15 cellular contexts compared by ENCODE assay signal in the genomic region with DNA sequence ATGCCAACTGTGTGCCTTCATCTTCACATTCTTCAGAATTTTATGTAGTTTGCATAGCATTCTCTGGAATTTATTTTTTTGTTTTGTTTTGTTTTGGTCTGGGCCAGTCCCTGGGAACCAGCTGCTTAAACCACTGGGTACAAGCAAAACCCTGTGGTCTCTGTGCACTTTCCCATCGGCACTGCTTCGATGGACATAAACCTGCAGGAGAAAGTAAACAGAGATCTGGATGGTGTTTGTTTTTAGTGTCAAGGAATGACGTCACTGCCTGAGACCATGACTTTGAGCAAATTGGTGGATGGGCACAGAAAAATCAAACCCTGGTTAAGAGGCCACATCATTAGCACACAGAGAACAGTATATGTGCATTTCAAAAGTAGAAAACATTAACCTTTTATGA.
DNase-seq lines count a peak whose midpoint lies in the region; ATAC-seq and TF ChIP-seq lines count a peak whose summit lies in the region.
"Had no signal": no experiment of that assay in that cellular context is flagged by ENCODE, and none has a peak within 500 bp of the region (broad histone marks: within the 10 kb centered on the region; RNA-seq: fewer than 3 reads in every experiment).

No MANE protein-coding gene starts in this region.

- H3K18ac ChIP-seq in IMR-90 (ENCODE audit: low read depth, low read length) = no peak overlapping the region; the same call in 1 of the 2 replicates

- no peak overlapping the region for H4K5ac ChIP-seq in IMR-90 (ENCODE audit: low read depth, low read length)

- CTCF ChIA-PET in IMR-90 (lab: Yijun Ruan, JAX) = interaction anchor here (0.6 to 0.9 kb wide), 2 partner anchors 9 to 24 kb away, joined by 3 to 5 read pairs; no protein-coding TSS in a partner anchor

- H3K9me3 Mint-ChIP-seq in progenitor cell of endocrine pancreas (ENCODE audit: low read depth) = peaks cover 8% of the 10 kb centered on the region

- H4K91ac ChIP-seq in IMR-90 (ENCODE audit: insufficient read depth, low read depth, low read length) = no peak overlapping the region

- no peak overlapping the region for H3K4me3 ChIP-seq in AG10803 (ENCODE audit: low read length)
- H3K4me3 ChIP-seq in IMR-90 (ENCODE audit: insufficient read depth, low read depth, low read length) = no peak overlapping the region
- no peak overlapping the region for H3K4me3 ChIP-seq in astrocyte of the spinal cord (ENCODE audit: low read depth, low read length)
- H3K4me3 ChIP-seq: BLaER1, psoas muscle had no signal

- intact Hi-C loops in IMR-90 (cut with micrococcal nuclease) = no loop called here

- no peak overlapping the region for H2AK5ac ChIP-seq in IMR-90 (ENCODE audit: low read depth, low read length)

- peak overlapping the region in 1 of 2 experiments; percentile 41; a peak in 1 of 4 replicates for H4K8ac ChIP-seq in IMR-90 (ENCODE audit: low read depth in 2 of 2, low read length in 2 of 2)

- no peaks in the 10 kb centered on the region for H3K9me1 ChIP-seq in IMR-90 (ENCODE audit: insufficient read depth, low read length)

- H2BK5ac ChIP-seq in IMR-90 (ENCODE audit: low read depth, low read length, poor library complexity, severe bottlenecking) = peak overlapping the region; percentile 79

- no peak for TF ChIP-seq RAD21 in IMR-90 (IDR thresholded peaks at IDR 0.05; ENCODE audit: low read length)

- H3K4me1 ChIP-seq in IMR-90 (ENCODE audit: control insufficient read depth, insufficient read depth, low read length) = peaks cover 5% of the 10 kb centered on the region
- H3K4me1 ChIP-seq: BLaER1, psoas muscle had no signal

- no peak for TF ChIP-seq POLR2A in IMR-90 (IDR thresholded peaks at IDR 0.05; ENCODE audit: low read depth, low read length)

- H2BK20ac ChIP-seq in IMR-90 (ENCODE audit: low read depth, low read length) = no peak overlapping the region

- no peaks in the 10 kb centered on the region for H3K36me3 Mint-ChIP-seq in progenitor cell of endocrine pancreas (ENCODE audit: insufficient read depth)

- peaks cover 6% of the 10 kb centered on the region for H3K4me1 Mint-ChIP-seq in progenitor cell of endocrine pancreas (ENCODE audit: low read depth)
- H3K4me1 Mint-ChIP-seq: stimulated activated naive CD8-positive, alpha-beta T cell treated with anti-CD3 and anti-CD28 coated beads, Interleukin-15, amount 100 ng/mL, for 72 hours had no signal

- H3K27ac Mint-ChIP-seq in progenitor cell of endocrine pancreas = no peak overlapping the region
- H3K27ac Mint-ChIP-seq: stimulated activated naive CD8-positive, alpha-beta T cell treated with anti-CD3 and anti-CD28 coated beads, Interleukin-15, amount 100 ng/mL, for 72 hours had no signal

- no peak overlapping the region for H3K23ac ChIP-seq in IMR-90 (ENCODE audit: low read depth, low read length)

- POLR2A ChIA-PET in IMR-90 (lab: Charles Lee; ENCODE audit: unreplicated experiment) = interaction anchor here (0.6 kb wide), 1 partner anchor 193 kb away, joined by 3 read pairs; no protein-coding TSS in a partner anchor

- no peak overlapping the region for H3K4me3 Mint-ChIP-seq in progenitor cell of endocrine pancreas (ENCODE audit: low read depth)
- H3K4me3 Mint-ChIP-seq: stimulated activated naive CD8-positive, alpha-beta T cell treated with anti-CD3 and anti-CD28 coated beads, Interleukin-15, amount 100 ng/mL, for 72 hours had no signal

- H3K79me1 ChIP-seq in IMR-90 (ENCODE audit: low read depth in 1 of 2, low read length in 2 of 2) = no peaks in the 10 kb centered on the region

- peak overlapping the region; percentile 45 for H2AFZ ChIP-seq in IMR-90 (replicated peaks; ENCODE audit: low read length, poor library complexity)

- in situ Hi-C loops in IMR-90 (cut with MboI; ENCODE audit: low sequenced_read_pairs) (no loop called here), astrocyte of the spinal cord (cut with HindIII; ENCODE audit: low sequenced_read_pairs) (no loop called here)

- H2BK120ac ChIP-seq in IMR-90 (ENCODE audit: low read depth, low read length) = 0 out of 2 replicates have a peak overlapping the region, but pooled peaks have one; percentile 17

- no peaks in the 10 kb centered on the region for H3K27me3 ChIP-seq in IMR-90 (ENCODE audit: control insufficient read depth, insufficient read depth, low read length)
- H3K27me3 ChIP-seq: BLaER1 had no signal

- H3K4ac ChIP-seq in IMR-90 (ENCODE audit: low read depth, low read length) = peak overlapping the region; percentile 1

- H4K20me1 ChIP-seq in IMR-90 (ENCODE audit: insufficient read depth, low read length) = no peaks in the 10 kb centered on the region
- H4K20me1 ChIP-seq: BLaER1 had no signal

- no peak overlapping the region for H2AK9ac ChIP-seq in IMR-90 (replicated peaks; ENCODE audit: low read depth, low read length, poor library complexity)

- H3K9ac ChIP-seq in IMR-90 (ENCODE audit: low read depth, low read length) = no peak overlapping the region
- H3K9ac ChIP-seq: BLaER1 had no signal

- no peak overlapping the region for H3K56ac ChIP-seq in IMR-90 (ENCODE audit: extremely low read depth, insufficient read depth, low read length)

- dilution Hi-C loops in IMR-90 (cut with HindIII; ENCODE audit: low sequenced_read_pairs, unreplicated experiment) = no loop called here

- H3K27me3 Mint-ChIP-seq in progenitor cell of endocrine pancreas = no peaks in the 10 kb centered on the region
- H3K27me3 Mint-ChIP-seq: stimulated activated naive CD8-positive, alpha-beta T cell treated with anti-CD3 and anti-CD28 coated beads, Interleukin-15, amount 100 ng/mL, for 72 hours had no signal

- H3K27ac ChIP-seq in IMR-90 (ENCODE audit: insufficient read depth, low read length) = no peak overlapping the region
- H3K27ac ChIP-seq: BLaER1, psoas muscle, WERI-Rb-1 had no signal

- no CpG with 5 or more reads among the region's 3 CpGs for WGBS in IMR-90 (ENCODE audit: extremely low coverage in 2 of 2, insufficient read length in 1 of 2), 2 experiments

- no peaks in the 10 kb centered on the region for H3K9me3 ChIP-seq in IMR-90 (ENCODE audit: control insufficient read depth, insufficient read depth, low read length)

- DNase-seq in AG10803 (ENCODE audit: low read depth) (peak; percentile 91), IMR-90 (peak; percentile 93), astrocyte of the spinal cord (ENCODE audit: low read depth, low spot score) (peak; percentile 88), left kidney (ENCODE audit: low read depth, low spot score) (peak; percentile 53), NCI-H524 treated with DMSO at 0.1 percent for 48 hours (lab: John Stamatoyannopoulos, UW) (no peak), progenitor cell of endocrine pancreas (ENCODE audit: low spot score, unreplicated experiment) (no peak)
- no peak for DNase-seq in stimulated activated CD4-positive, alpha-beta T cell treated with anti-CD3 and anti-CD28 coated beads, Interleukin-2, amount 100 ng/mL, for 48 hours
- DNase-seq: amniotic stem cell; GF-D8; NCI-H446; psoas muscle; stimulated activated naive CD8-positive, alpha-beta T cell treated with anti-CD3 and anti-CD28 coated beads, Interleukin-15, amount 100 ng/mL, for 72 hours; WERI-Rb-1 had no signal

- no peaks in the 10 kb centered on the region for H3K36me3 ChIP-seq in IMR-90 (ENCODE audit: control insufficient read depth, insufficient read depth, low read length)
- H3K36me3 ChIP-seq: BLaER1, WERI-Rb-1 had no signal

- H3K14ac ChIP-seq in IMR-90 (replicated peaks; ENCODE audit: low read depth, low read length) = no peak overlapping the region

- H3K4me2 ChIP-seq in IMR-90 (ENCODE audit: low read depth, low read length) = peak overlapping the region; percentile 0; the same call in 1 of the 2 replicates
- H3K4me2 ChIP-seq: BLaER1 had no signal

- H2BK15ac ChIP-seq in IMR-90 (ENCODE audit: low read depth, low read length) = no peak overlapping the region

- BruUV-seq in IMR-90 (replicated peaks; lab: Mats Ljungman, UMichigan) = no TSS peak

- TF ChIP-seq CTCF in AG10803 (conservative IDR thresholded peaks at IDR 0.05; ENCODE audit: low read length) (no peak), IMR-90 (conservative IDR thresholded peaks at IDR 0.05; ENCODE audit: low read depth, low read length) (no peak), astrocyte of the spinal cord (IDR thresholded peaks at IDR 0.05; ENCODE audit: low read depth, low read length) (no peak), progenitor cell of endocrine pancreas (IDR thresholded peaks at IDR 0.05; ENCODE audit: unreplicated experiment) (no peak)

- ATAC-seq in IMR-90 (ENCODE audit: low read depth) (peak; percentile 88), GM19452 (IDR thresholded peaks at IDR 0.05; ENCODE audit: unreplicated experiment) (no peak)
- ATAC-seq: psoas muscle; stimulated activated naive CD8-positive, alpha-beta T cell treated with anti-CD3 and anti-CD28 coated beads, Interleukin-15, amount 100 ng/mL, for 72 hours had no signal

TF ChIP-seq in IMR-90, 13 proteins besides CTCF, POLR2A, EP300 and RAD21 (continues in another document):
- TF ChIP-seq CHD1 (IDR thresholded peaks at IDR 0.05; ENCODE audit: low read depth, low read length) (no peak), CEBPB (IDR thresholded peaks at IDR 0.05; ENCODE audit: low read depth, low read length) (no peak), NFE2L2 (IDR thresholded peaks at IDR 0.05; ENCODE audit: low read depth, low read length) (peak; percentile 46; the same call in 1 of the 2 replicates), MAFK (IDR thresholded peaks at IDR 0.05; ENCODE audit: low read depth, low read length) (no peak), RCOR1 (IDR thresholded peaks at IDR 0.05; ENCODE audit: insufficient replicate concordance, low read length) (peak; percentile 23), MAZ (IDR thresholded peaks at IDR 0.05; ENCODE audit: borderline replicate concordance, low read depth, low read length) (no peak), MXI1 (IDR thresholded peaks at IDR 0.05; ENCODE audit: borderline replicate concordance, low read depth, low read length) (no peak), FOS (IDR thresholded peaks at IDR 0.05; ENCODE audit: low read depth, low read length) (0 out of 2 replicates have a peak, but pooled peaks have one; percentile 29)
- TF ChIP-seq, protein P1, sequence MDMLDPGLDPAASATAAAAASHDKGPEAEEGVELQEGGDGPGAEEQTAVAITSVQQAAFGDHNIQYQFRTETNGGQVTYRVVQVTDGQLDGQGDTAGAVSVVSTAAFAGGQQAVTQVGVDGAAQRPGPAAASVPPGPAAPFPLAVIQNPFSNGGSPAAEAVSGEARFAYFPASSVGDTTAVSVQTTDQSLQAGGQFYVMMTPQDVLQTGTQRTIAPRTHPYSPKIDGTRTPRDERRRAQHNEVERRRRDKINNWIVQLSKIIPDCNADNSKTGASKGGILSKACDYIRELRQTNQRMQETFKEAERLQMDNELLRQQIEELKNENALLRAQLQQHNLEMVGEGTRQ (IDR thresholded peaks at IDR 0.05; ENCODE audit: low read depth, low read length) = no peak

Comparison
In these comparisons a context has a peak if more than half of its experiments do, and no peak if none do; other contexts are left out.
1. DNase-seq: peak in AG10803 (single experiment), IMR-90 (single experiment), astrocyte of the spinal cord (single experiment) and left kidney (single experiment); none in NCI-H524 treated with DMSO at 0.1 percent for 48 hours (single experiment), progenitor cell of endocrine pancreas (single experiment) and stimulated activated CD4-positive, alpha-beta T cell treated with anti-CD3 and anti-CD28 coated beads, Interleukin-2, amount 100 ng/mL, for 48 hours (0 of 2).